Comparison of ENCODE assay signal across 1 cellular context in genomic region chr16:89837014-89837546, GRCh38.
TF ChIP-seq lines count a peak whose summit lies in the region.

No MANE protein-coding gene starts in this region.

TF ChIP-seq in IMR-90, 13 proteins besides CTCF, POLR2A, EP300 and RAD21:
- TF ChIP-seq RFX5 (IDR thresholded peaks at IDR 0.05; ENCODE audit: low read depth, low read length) (no peak), CHD1 (IDR thresholded peaks at IDR 0.05; ENCODE audit: low read depth, low read length) (no peak), FOS (IDR thresholded peaks at IDR 0.05; ENCODE audit: low read depth, low read length) (no peak), NFE2L2 (IDR thresholded peaks at IDR 0.05; ENCODE audit: low read depth, low read length) (no peak), RCOR1 (IDR thresholded peaks at IDR 0.05; ENCODE audit: insufficient replicate concordance, low read length) (no peak), ELK1 (IDR thresholded peaks at IDR 0.05; ENCODE audit: borderline replicate concordance, low read depth, low read length) (no peak), USF2 (IDR thresholded peaks at IDR 0.05; ENCODE audit: low read depth, low read length) (no peak), MAFK (IDR thresholded peaks at IDR 0.05; ENCODE audit: low read depth, low read length) (no peak), SMC3 (IDR thresholded peaks at IDR 0.05; ENCODE audit: low read depth, low read length) (no peak), BHLHE40 (IDR thresholded peaks at IDR 0.05; ENCODE audit: low read depth, low read length) (no peak), MXI1 (IDR thresholded peaks at IDR 0.05; ENCODE audit: borderline replicate concordance, low read depth, low read length) (no peak), CEBPB (IDR thresholded peaks at IDR 0.05; ENCODE audit: low read depth, low read length) (no peak), MAZ (IDR thresholded peaks at IDR 0.05; ENCODE audit: borderline replicate concordance, low read depth, low read length) (no peak)
